ENCODE assay signal across 8 cellular contexts in the genomic region with DNA sequence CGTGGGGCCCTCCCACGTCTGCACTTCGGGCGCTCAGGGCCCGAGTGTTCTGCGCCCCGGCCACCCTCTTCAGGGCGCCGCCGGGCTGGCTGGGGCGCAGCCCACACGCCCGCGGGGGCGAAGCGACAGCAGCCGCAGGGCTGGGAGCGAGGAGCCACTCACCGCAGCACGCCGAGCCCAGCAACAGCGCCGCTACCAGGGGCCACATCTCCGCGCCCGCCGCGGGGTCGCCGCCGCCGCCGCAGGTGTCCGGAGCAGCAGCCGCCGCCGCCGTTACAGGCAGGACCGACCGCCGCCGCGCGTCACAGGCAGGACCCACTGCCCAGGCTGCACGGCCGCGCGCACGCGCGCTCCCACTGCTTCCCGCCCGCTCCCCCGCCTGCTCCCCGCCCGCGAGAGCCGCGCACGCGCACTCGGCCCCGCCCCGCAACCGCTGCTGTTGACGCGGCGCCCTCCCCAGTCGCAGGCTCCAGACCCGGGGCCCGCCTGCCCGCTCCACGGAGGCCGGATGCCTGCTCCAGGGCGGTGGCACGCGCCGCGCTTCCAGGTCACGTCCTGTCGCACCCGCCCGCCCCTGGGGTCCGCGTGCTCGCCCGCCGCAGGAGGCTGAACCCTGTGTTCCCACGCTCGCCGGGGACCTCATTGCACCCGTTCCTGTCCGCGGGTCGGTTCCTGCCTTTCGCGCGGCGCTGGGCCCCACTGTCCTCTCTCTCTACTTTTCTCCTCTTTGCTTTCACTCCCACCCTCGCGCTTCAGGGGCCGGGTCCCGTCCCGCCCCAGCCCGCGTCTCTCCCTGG. TPM values are rescaled to one million over a fixed set of nuclear protein-coding genes. Genes with fewer than 3 reads are reported as not detected.
DNase-seq lines count a peak whose midpoint lies in the region; ATAC-seq and TF ChIP-seq lines count a peak whose summit lies in the region.

A gene (minus strand): TSS at position 331 of the 797 bp plus-strand sequence. CDS start 123 bp downstream, at position 208.

- TF ChIP-seq POLR2A in tibial nerve (IDR thresholded peaks at IDR 0.05): peak; percentile 84 to 89

- no peaks in the 10 kb centered on the region for H3K36me3 ChIP-seq in tibial nerve

- peak; percentile 94 for DNase-seq in NCI-H1436 (lab: John Stamatoyannopoulos, UW)
- peak; percentile 92 to 99 (median 95) for DNase-seq in T-helper 1 cell
- DNase-seq in cardiac septum (ENCODE audit: low spot score): peak; percentile 98
- peak; percentile 81 for DNase-seq in pons (ENCODE audit: low spot score)
- peak; percentile 87 for DNase-seq in tibial nerve (ENCODE audit: low spot score in 2 of 2)

- no peaks in the 10 kb centered on the region for H3K9me3 ChIP-seq in tibial nerve

- WGBS in adipose tissue, 3 donors: 0 to 2% (median 1%) methylated on average over 64 to 106 of the region's 106 CpGs
- WGBS in tibial nerve, 2 donors: 1% methylated on average over 57 to 72 of the region's 106 CpGs

- ATAC-seq in HG02763 (IDR thresholded peaks at IDR 0.05; ENCODE audit: unreplicated experiment): peak; percentile 58

- H3K4me3 ChIP-seq in tibial nerve: peak within 1 kb of the TSS; percentile 79 to 95 (median 90)

- TF ChIP-seq CTCF in GM12873 (IDR thresholded peaks at IDR 0.05; ENCODE audit: insufficient read depth, low read depth, low read length, missing control alignments): peak; percentile 1
- TF ChIP-seq CTCF in tibial nerve (IDR thresholded peaks at IDR 0.05): peak in 1 of 5 experiments; percentile 28

- no peaks in the 10 kb centered on the region for H3K27me3 ChIP-seq in tibial nerve

- intact Hi-C loops in cardiac septum (cut with DNase I): loop anchor here (5.0 kb wide), 2 partner anchors 131 to 134 kb away; a partner anchor contains a TSS

- peak in 1 of 2 donors; percentile 78 for TF ChIP-seq EP300 in tibial nerve (IDR thresholded peaks at IDR 0.05)

- peaks cover 0 to 36% (median 8%) of the 10 kb centered on the region in 4 donors for H3K4me1 ChIP-seq in tibial nerve

- H3K27ac ChIP-seq in adipose tissue (ENCODE audit: low read depth, low read length) (peak within 1 kb of the TSS; percentile 78), tibial nerve (peak within 1 kb of the TSS; percentile 87 to 94 (median 93))

RNA-seq across cellular contexts. Expression of the gene that starts here (rescaled TPM):
- 10 to 100 TPM; 18.0 to 27.0 (median 21.1) TPM for polyA plus RNA-seq in adipose tissue
- 51.4 TPM for total RNA-seq in cardiac septum
- 10 to 100 TPM; 57.9 to 63.9 (median 60.5) TPM for total RNA-seq in tibial nerve

Comparison
In these comparisons a context has a peak if more than half of its experiments do, and no peak if none do; other contexts are left out.
1. Peak in every context shown above with its lines: DNase-seq, ATAC-seq, H3K4me3 ChIP-seq and H3K27ac ChIP-seq.